10 cellular contexts compared by ENCODE assay signal in the genomic region with DNA sequence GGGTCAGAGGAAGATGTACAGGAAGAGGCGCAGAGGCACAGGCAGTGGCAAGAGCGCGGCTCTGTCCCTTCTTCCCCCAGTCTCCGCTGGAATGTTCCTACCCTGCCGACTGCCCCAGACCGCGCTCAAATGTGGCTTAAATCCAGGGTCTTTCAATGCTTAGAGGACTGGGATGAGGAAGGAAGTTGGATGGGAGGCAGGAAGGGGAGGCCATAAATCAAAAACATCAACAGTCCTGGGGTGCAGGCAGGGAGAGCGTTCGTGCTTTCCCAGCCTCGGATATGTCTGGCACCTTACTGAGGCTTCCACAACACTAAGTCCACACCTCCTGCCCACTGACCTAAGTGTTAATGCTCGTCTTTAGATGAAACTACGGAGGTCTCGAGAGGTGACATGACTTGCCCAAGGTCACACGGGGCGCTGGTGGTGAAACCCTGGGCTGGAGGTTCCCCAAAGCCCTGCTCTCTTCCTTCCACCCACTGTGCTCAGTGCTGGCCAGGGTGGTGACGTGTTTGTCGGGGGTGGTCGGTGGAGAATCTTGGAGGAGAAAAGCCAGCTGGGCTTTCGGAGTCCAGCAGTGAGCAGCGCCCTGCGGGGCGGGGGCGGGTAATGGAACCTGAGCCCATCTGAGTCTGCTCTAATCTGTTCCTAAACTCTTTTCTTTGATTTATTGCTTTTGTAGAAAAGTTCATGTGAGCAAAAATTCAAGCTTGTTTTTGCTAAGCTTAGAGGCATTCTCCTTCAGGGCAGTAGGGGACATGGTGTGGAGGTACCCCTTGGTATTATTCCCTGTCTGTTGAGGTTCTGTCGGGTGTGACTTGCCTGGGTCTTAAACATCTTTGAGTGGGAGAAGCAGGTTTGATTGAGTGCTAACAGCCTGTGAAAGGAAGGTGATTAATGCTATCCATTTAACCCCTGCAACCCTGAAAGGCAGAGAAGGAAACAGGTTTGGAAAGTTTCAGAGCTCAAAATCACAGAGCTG. TPM values are rescaled to one million over a fixed set of nuclear protein-coding genes. Genes with fewer than 3 reads are reported as not detected.
DNase-seq lines count a peak whose midpoint lies in the region; TF ChIP-seq lines count a peak whose summit lies in the region.
"Had no signal": no experiment of that assay in that cellular context is flagged by ENCODE, and none has a peak within 500 bp of the region (broad histone marks: within the 10 kb centered on the region; RNA-seq: fewer than 3 reads in every experiment).

No MANE protein-coding gene starts in this region.

- H4K20me1 ChIP-seq in GM23248 (ENCODE audit: insufficient read depth) = no peaks in the 10 kb centered on the region

- no peaks in the 10 kb centered on the region for H3K79me2 ChIP-seq in GM23248 (ENCODE audit: insufficient read depth)

- H3K36me3 ChIP-seq in GM23248 (ENCODE audit: low read depth) (no peaks in the 10 kb centered on the region), left ventricle myocardium inferior (no peaks in the 10 kb centered on the region)

- intact Hi-C loops in left ventricle myocardium inferior (cut with micrococcal nuclease) (no loop called here), posterior vena cava (cut with DNase I) (loop anchor here in 1 of 2 donors (5.0 kb wide), 1 partner anchor 1632 kb away; a partner anchor contains a TSS)

- no peaks in the 10 kb centered on the region for H3K9me3 ChIP-seq in GM23248 (ENCODE audit: low read depth)
- H3K9me3 ChIP-seq in left ventricle myocardium inferior (replicated peaks) = no peaks in the 10 kb centered on the region

- H3K4me1 ChIP-seq in GM23248 (ENCODE audit: insufficient read depth) (peaks cover 32% of the 10 kb centered on the region), left ventricle myocardium inferior (peaks cover 18% of the 10 kb centered on the region)

- DNase-seq in GM23248 (peak; percentile 84), UCSD-AML1 (lab: John Stamatoyannopoulos, UW; ENCODE audit: unreplicated experiment) (peak; percentile 38), left ventricle myocardium inferior (peak; percentile 62), posterior vena cava (ENCODE audit: low spot score) (peak; percentile 94), SHP77 (lab: John Stamatoyannopoulos, UW) (no peak), amygdala (lab: John Stamatoyannopoulos, UW) (no peak), NCI-H524 treated with DMSO at 0.1 percent for 48 hours (lab: John Stamatoyannopoulos, UW) (no peak)
- no peak for DNase-seq in activated naive CD4-positive, alpha-beta T cell (lab: John Stamatoyannopoulos, UW)
- DNase-seq: OCI-M1 had no signal

- in situ Hi-C loops in GM23248 (cut with MboI) = no loop called here

- H3K27ac ChIP-seq in GM23248 (peak overlapping the region; percentile 55), left ventricle myocardium inferior (replicated peaks) (peak overlapping the region; percentile 79)

- peak overlapping the region; percentile 72 for H2AFZ ChIP-seq in GM23248

- H3K9ac ChIP-seq in GM23248 = peak overlapping the region; percentile 41

- H3K4me3 ChIP-seq in GM23248 = peak overlapping the region; percentile 41
- H3K4me3 ChIP-seq in left ventricle myocardium inferior = peak overlapping the region; percentile 58

- H3K27me3 ChIP-seq in GM23248 (replicated peaks; ENCODE audit: insufficient read depth) (no peaks in the 10 kb centered on the region), left ventricle myocardium inferior (ENCODE audit: low read depth) (peaks cover 76% of the 10 kb centered on the region)

- no peaks in the 10 kb centered on the region for H3K9me2 ChIP-seq in GM23248 (ENCODE audit: insufficient read depth)

- WGBS in GM23248 (ENCODE audit: low coverage in 1 of 2, low lambda C conversion rate in 2 of 2, missing lambda C conversion rate in 2 of 2), 2 experiments = 8 to 10% methylated on average over 24 of the region's 24 CpGs

- TF ChIP-seq CTCF in left ventricle myocardium inferior (IDR thresholded peaks at IDR 0.05; ENCODE audit: borderline replicate concordance) = no peak

- peak overlapping the region; percentile 70 for H3K4me2 ChIP-seq in GM23248 (ENCODE audit: unreplicated experiment)

- peaks cover 17% of the 10 kb centered on the region for H3F3A ChIP-seq in GM23248 (ENCODE audit: insufficient read depth)

RNA-seq across cellular contexts. Expression of a gene that starts 0.7 kb away (rescaled TPM):
- 3.0 and 5.9 TPM in 2 replicates for total RNA-seq in GM23248 (2014; rRNA removed; shearing (Covaris generic))
- polyA plus RNA-seq in GM23248 (2016; fragmentation: Nextera tagmentation; extraction: Ambion mirVana) = 9.6 and 9.9 TPM in 2 replicates
- total RNA-seq in left ventricle myocardium inferior = 2.0 TPM
- 1 to 10 TPM; 5.0 to 9.1 TPM for total RNA-seq in posterior vena cava
- total RNA-seq: activated T-helper 2 cell treated with anti-CD3 and anti-CD28 coated beads, Interferon-gamma antibody, Interleukin-2, Interleukin-4, amounts not matched to agents 10 μg/mL and 5 μg/mL and 100 μg/mL, durations not matched to agents 14 hours and 24 hours and 36 hours had no signal

RNA-seq across cellular contexts. Expression of a gene that starts 37.2 kb away (rescaled TPM):
- 0.11 TPM in 1 of 2 replicates, not detected in the other for total RNA-seq in GM23248 (2014; rRNA removed; shearing (Covaris generic))
- 0.31 and 0.52 TPM in 2 replicates for polyA plus RNA-seq in GM23248 (2016; fragmentation: Nextera tagmentation; extraction: Ambion mirVana)
- total RNA-seq in left ventricle myocardium inferior (1.9 TPM), posterior vena cava (1 to 10 TPM; 1.2 to 3.9 TPM)
- total RNA-seq: activated T-helper 2 cell treated with anti-CD3 and anti-CD28 coated beads, Interferon-gamma antibody, Interleukin-2, Interleukin-4, amounts not matched to agents 10 μg/mL and 5 μg/mL and 100 μg/mL, durations not matched to agents 14 hours and 24 hours and 36 hours had no signal

RNA-seq across cellular contexts. Expression of a gene that starts 43.6 kb away (rescaled TPM):
- 141 and 151 TPM in 2 replicates for total RNA-seq in GM23248 (2014; rRNA removed; shearing (Covaris generic))
- polyA plus RNA-seq in GM23248 (2016; fragmentation: Nextera tagmentation; extraction: Ambion mirVana) = 102 and 104 TPM in 2 replicates
- 250 TPM for total RNA-seq in left ventricle myocardium inferior
- 10 to 100 TPM; 64.8 to 95.9 TPM for total RNA-seq in posterior vena cava

Comparison
In these comparisons a context has a peak if more than half of its experiments do, and no peak if none do; other contexts are left out.
1. DNase-seq: peak in GM23248 (single experiment), UCSD-AML1 (single experiment), left ventricle myocardium inferior (single experiment) and posterior vena cava (single experiment); none in SHP77 (0 of 2), amygdala (0 of 56), activated naive CD4-positive, alpha-beta T cell (0 of 4) and NCI-H524 treated with DMSO at 0.1 percent for 48 hours (single experiment).